Comparison of ENCODE assay signal across 16 cellular contexts in the genomic region with DNA sequence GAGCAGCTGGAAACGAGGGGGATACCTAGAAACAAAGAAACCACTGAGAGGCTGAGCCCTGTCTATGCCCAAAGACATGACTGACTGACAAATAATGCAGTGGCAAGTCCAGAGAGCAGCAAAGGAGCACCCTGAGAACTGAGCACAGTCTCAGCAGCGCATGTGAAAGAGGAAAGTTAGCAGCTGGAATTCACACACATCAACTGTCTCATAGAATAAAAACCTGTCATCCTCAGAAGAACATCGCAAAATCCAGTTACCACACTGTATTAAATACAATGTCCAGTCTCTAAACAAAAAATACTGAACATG.
"Had no signal": no experiment of that assay in that cellular context is flagged by ENCODE, and none has a peak within 500 bp of the region (broad histone marks: within the 10 kb centered on the region; RNA-seq: fewer than 3 reads in every experiment).

No MANE protein-coding gene starts in this region.

- DNase-seq: effector CD4-positive, alpha-beta T cell; gastrocnemius medialis; heart right ventricle; hypothalamus; kidney glomerular epithelial cell; mesendoderm; naive B cell; nucleus accumbens; ovary; sigmoid colon; small intestine; stimulated activated CD4-positive, alpha-beta T cell treated with anti-CD3 and anti-CD28 coated beads, Interleukin-12 subunit alpha, Interleukin-12 subunit beta, amount 100 ng/mL, for 4 hours; stimulated activated naive CD4-positive, alpha-beta T cell treated with Interleukin-2 at 50 U/mL for 16 hours; trophoblast cell had no signal

- H3K36me3 ChIP-seq: gastrocnemius medialis, heart right ventricle, ovary, right atrium auricular region, sigmoid colon had no signal

- H3K4me3 ChIP-seq: coronary artery, gastrocnemius medialis, heart right ventricle, ovary, right atrium auricular region, sigmoid colon had no signal

- ATAC-seq: gastrocnemius medialis, heart right ventricle had no signal

- H3K27me3 ChIP-seq: gastrocnemius medialis, heart right ventricle, ovary, right atrium auricular region, sigmoid colon had no signal

- H3K9me3 ChIP-seq: gastrocnemius medialis, ovary, right atrium auricular region, sigmoid colon had no signal

- H3K27ac ChIP-seq: coronary artery, gastrocnemius medialis, heart right ventricle, ovary, right atrium auricular region, sigmoid colon had no signal
